Comparison of ENCODE assay signal across 8 cellular contexts in genomic region chr15:94412979-94413741, GRCh38.
A peak's percentile ranks its signal among the peaks of the same experiment; 100 is the strongest.
DNase-seq lines count a peak whose midpoint lies in the region; ATAC-seq and TF ChIP-seq lines count a peak whose summit lies in the region.

No MANE protein-coding gene starts in this region.

- CTCF ChIA-PET in CD4-positive, alpha-beta T cell (lab: Charles Lee), result interaction anchor here (0.6 kb wide), 1 partner anchor 19 kb away, joined by 3 read pairs; no protein-coding TSS in a partner anchor

- no peaks in the 10 kb centered on the region for H3K9me2 ChIP-seq in neural cell (ENCODE audit: insufficient read depth, low read length)

- no peaks in the 10 kb centered on the region for H3K79me2 ChIP-seq in neural cell (replicated peaks; ENCODE audit: insufficient read depth, low read length)

- no peak overlapping the region for H3K27ac Mint-ChIP-seq in CD14-positive monocyte
- no peak overlapping the region for H3K27ac Mint-ChIP-seq in CD4-positive, alpha-beta T cell

- intact Hi-C loops in CD14-positive monocyte (cut with micrococcal nuclease), result no loop called here
- intact Hi-C loops in CD4-positive, alpha-beta T cell (cut with DNase I, micrococcal nuclease), result no loop called here

- peak; percentile 77 for TF ChIP-seq CTCF in CD14-positive monocyte (IDR thresholded peaks at IDR 0.05)
- TF ChIP-seq CTCF in choroid plexus epithelial cell (conservative IDR thresholded peaks at IDR 0.05; ENCODE audit: low read depth, low read length), result peak; percentile 48
- peak; percentile 76 for TF ChIP-seq CTCF in neural cell (IDR thresholded peaks at IDR 0.05; ENCODE audit: poor library complexity, severe bottlenecking)
- no peak for TF ChIP-seq CTCF in CD4-positive, alpha-beta T cell (IDR thresholded peaks at IDR 0.05)
- no peak for TF ChIP-seq CTCF in WERI-Rb-1 (IDR thresholded peaks at IDR 0.05; ENCODE audit: low read depth, low read length)

- no peak overlapping the region for H3K4me2 ChIP-seq in neural cell (ENCODE audit: low read length)

- TF ChIP-seq EP300 in neural cell (conservative IDR thresholded peaks at IDR 0.05; ENCODE audit: poor library complexity, severe bottlenecking), result no peak

- H3K4me3 Mint-ChIP-seq in CD14-positive monocyte, result no peak overlapping the region
- no peak overlapping the region for H3K4me3 Mint-ChIP-seq in CD4-positive, alpha-beta T cell

- TF ChIP-seq RAD21 in neural cell (conservative IDR thresholded peaks at IDR 0.05), result peak; percentile 82

- H3K27me3 Mint-ChIP-seq in CD14-positive monocyte (ENCODE audit: low read depth in 3 of 3), result peaks cover 0 to 2% (median 0%) of the 10 kb centered on the region in 3 donors
- H3K27me3 Mint-ChIP-seq in CD4-positive, alpha-beta T cell, result no peaks in the 10 kb centered on the region

- POLR2A ChIA-PET in CD4-positive, alpha-beta T cell (lab: Charles Lee), result no interaction called here

- H3K4me3 ChIP-seq in choroid plexus epithelial cell (ENCODE audit: low read depth, low read length) (no peak overlapping the region), neural cell (ENCODE audit: low read length) (no peak overlapping the region), WERI-Rb-1 (ENCODE audit: low read depth, low read length) (no peak overlapping the region)

- H3F3A ChIP-seq in neural cell (ENCODE audit: insufficient read depth, low read length, poor library complexity, severe bottlenecking), result no peaks in the 10 kb centered on the region

- peaks cover 3% of the 10 kb centered on the region for H3K4me1 Mint-ChIP-seq in CD14-positive monocyte
- H3K4me1 Mint-ChIP-seq in CD4-positive, alpha-beta T cell (ENCODE audit: low read depth), result no peaks in the 10 kb centered on the region

- H2AFZ ChIP-seq in neural cell (ENCODE audit: low read depth, low read length), result no peak overlapping the region

- ATAC-seq in GM21381 (IDR thresholded peaks at IDR 0.05; ENCODE audit: unreplicated experiment) (peak; percentile 72), HG03039 (IDR thresholded peaks at IDR 0.05; ENCODE audit: unreplicated experiment) (no peak)
- ATAC-seq in CD4-positive, alpha-beta T cell (ENCODE audit: poor library complexity), result no peak

- no peak overlapping the region for H3K9ac ChIP-seq in neural cell (ENCODE audit: low read length)

- no peaks in the 10 kb centered on the region for H3K9me3 ChIP-seq in neural cell (ENCODE audit: low read length)
- H3K9me3 ChIP-seq in CD4-positive, alpha-beta T cell (ENCODE audit: control insufficient read depth, low read length), result no peaks in the 10 kb centered on the region
- no peaks in the 10 kb centered on the region for H3K9me3 ChIP-seq in WERI-Rb-1 (ENCODE audit: severe bottlenecking)

- peaks cover 9% of the 10 kb centered on the region for H3K27me3 ChIP-seq in neural cell (ENCODE audit: insufficient read depth, low read depth, low read length)
- no peaks in the 10 kb centered on the region for H3K27me3 ChIP-seq in CD4-positive, alpha-beta T cell (ENCODE audit: control insufficient read depth, insufficient read depth, low read length)
- peaks cover 55% of the 10 kb centered on the region for H3K27me3 ChIP-seq in WERI-Rb-1 (ENCODE audit: insufficient read depth, low read depth, severe bottlenecking)

- no peaks in the 10 kb centered on the region for H3K9me3 Mint-ChIP-seq in CD14-positive monocyte
- no peaks in the 10 kb centered on the region for H3K9me3 Mint-ChIP-seq in CD4-positive, alpha-beta T cell

- H3K36me3 Mint-ChIP-seq in CD14-positive monocyte, result peaks cover 11 to 54% of the 10 kb centered on the region in 2 donors
- no peaks in the 10 kb centered on the region for H3K36me3 Mint-ChIP-seq in CD4-positive, alpha-beta T cell (ENCODE audit: low read depth)

- no peak for DNase-seq in CD14-positive monocyte (ENCODE audit: low spot score)
- DNase-seq in NCI-H1436 treated with DMSO at 0.1 percent for 48 hours (lab: John Stamatoyannopoulos, UW), result peak; percentile 18
- peak; percentile 59 for DNase-seq in choroid plexus epithelial cell (ENCODE audit: low read depth)
- no peak for DNase-seq in CD4-positive, alpha-beta T cell
- no peak for DNase-seq in WERI-Rb-1

- H3K27ac ChIP-seq in neural cell (ENCODE audit: low read length) (no peak overlapping the region), WERI-Rb-1 (no peak overlapping the region)
- no peak overlapping the region for H3K27ac ChIP-seq in CD4-positive, alpha-beta T cell (ENCODE audit: low read depth, low read length)

- H4K20me1 ChIP-seq in neural cell (ENCODE audit: insufficient read depth), result no peaks in the 10 kb centered on the region

- H3K36me3 ChIP-seq in neural cell (ENCODE audit: insufficient read depth, low read length) (no peaks in the 10 kb centered on the region), WERI-Rb-1 (no peaks in the 10 kb centered on the region)

TF ChIP-seq in neural cell, 6 proteins besides CTCF, POLR2A, EP300 and RAD21:
- TF ChIP-seq TAF1 (IDR thresholded peaks at IDR 0.05; ENCODE audit: low read depth) (no peak), SMC3 (conservative IDR thresholded peaks at IDR 0.05; ENCODE audit: poor library complexity) (peak; percentile 79)

Comparison
In these comparisons a context has a peak if more than half of its experiments do, and no peak if none do; other contexts are left out.
1. DNase-seq: peak in NCI-H1436 treated with DMSO at 0.1 percent for 48 hours (single experiment) and choroid plexus epithelial cell (single experiment); none in CD14-positive monocyte (single experiment), CD4-positive, alpha-beta T cell (0 of 10) and WERI-Rb-1 (single experiment).
2. CTCF ChIP-seq: peak in CD14-positive monocyte (single experiment), choroid plexus epithelial cell (single experiment) and neural cell (single experiment); none in CD4-positive, alpha-beta T cell (single experiment) and WERI-Rb-1 (single experiment).